Comparison of ENCODE assay signal across 9 cellular contexts in genomic region chr2:74778381-74779371, GRCh38. TPM values are rescaled to one million over a fixed set of nuclear protein-coding genes. Genes with fewer than 3 reads are reported as not detected.
DNase-seq lines count a peak whose midpoint lies in the region; ATAC-seq and TF ChIP-seq lines count a peak whose summit lies in the region.
"Had no signal": no experiment of that assay in that cellular context is flagged by ENCODE, and none has a peak within 500 bp of the region (broad histone marks: within the 10 kb centered on the region; RNA-seq: fewer than 3 reads in every experiment).

No MANE protein-coding gene starts in this region.

- no peak for ATAC-seq in gastrocnemius medialis
- no peak for ATAC-seq in naive thymus-derived CD4-positive, alpha-beta T cell

- peaks cover 0 to 2% (median 0%) of the 10 kb centered on the region in 11 donors for H3K9me3 Mint-ChIP-seq in naive thymus-derived CD4-positive, alpha-beta T cell

- H3K36me3 ChIP-seq in iPS-20b (ENCODE audit: insufficient read depth, low read depth, low read length): no peaks in the 10 kb centered on the region
- no peaks in the 10 kb centered on the region for H3K36me3 ChIP-seq in gastrocnemius medialis
- no peaks in the 10 kb centered on the region for H3K36me3 ChIP-seq in naive thymus-derived CD4-positive, alpha-beta T cell (ENCODE audit: control insufficient read depth in 2 of 3, insufficient read depth in 3 of 3, low read length in 3 of 3)

- intact Hi-C loops in gastrocnemius medialis (cut with DNase I; ENCODE audit: low total_unique reads): no loop called here
- intact Hi-C loops in naive thymus-derived CD4-positive, alpha-beta T cell (cut with micrococcal nuclease): no loop called here

- POLR2A ChIA-PET in naive thymus-derived CD4-positive, alpha-beta T cell (lab: Charles Lee): no interaction called here

- peaks cover 0 to 5% (median 0%) of the 10 kb centered on the region in 5 donors for H3K27me3 Mint-ChIP-seq in naive thymus-derived CD4-positive, alpha-beta T cell

- H3K9me3 ChIP-seq in iPS-20b (ENCODE audit: insufficient read depth, low read depth, low read length): no peaks in the 10 kb centered on the region
- no peaks in the 10 kb centered on the region for H3K9me3 ChIP-seq in gastrocnemius medialis
- H3K9me3 ChIP-seq in naive thymus-derived CD4-positive, alpha-beta T cell (ENCODE audit: control insufficient read depth in 2 of 3, low read length in 3 of 3): no peaks in the 10 kb centered on the region

- peak; percentile 77 for DNase-seq in COR-L47 (lab: John Stamatoyannopoulos, UW)
- peak; percentile 70 for DNase-seq in Jurkat, Clone E6-1 (ENCODE audit: low read depth, low spot score)
- DNase-seq in RPMI7951 (ENCODE audit: low read depth): peak; percentile 67
- DNase-seq in gastrocnemius medialis: no peak
- DNase-seq in NK-92 (lab: John Stamatoyannopoulos, UW; ENCODE audit: unreplicated experiment): no peak
- DNase-seq in naive thymus-derived CD4-positive, alpha-beta T cell: no peak
- DNase-seq in ureter (ENCODE audit: low spot score): no peak
- DNase-seq: T-helper 1 cell had no signal

- TF ChIP-seq CTCF in gastrocnemius medialis (IDR thresholded peaks at IDR 0.05 in 4 of 5, conservative IDR thresholded peaks at IDR 0.05 in 1 of 5): no peak

- CTCF ChIA-PET in naive thymus-derived CD4-positive, alpha-beta T cell (lab: Charles Lee): no interaction called here

- no peak for TF ChIP-seq POLR2A in gastrocnemius medialis (IDR thresholded peaks at IDR 0.05)

- in situ Hi-C loops in gastrocnemius medialis (cut with MboI; ENCODE audit: low sequenced_read_pairs in 4 of 4): no loop called here

- H3K4me1 Mint-ChIP-seq in naive thymus-derived CD4-positive, alpha-beta T cell: peaks cover 4 to 18% (median 15%) of the 10 kb centered on the region in 7 donors

- peak overlapping the region; percentile 22 for H3K4me3 ChIP-seq in Jurkat, Clone E6-1 (ENCODE audit: low read length)
- peak overlapping the region; percentile 55; the same call in 1 of the 2 replicates for H3K4me3 ChIP-seq in iPS-20b (ENCODE audit: low read length)
- H3K4me3 ChIP-seq in gastrocnemius medialis: no peak overlapping the region
- H3K4me3 ChIP-seq in naive thymus-derived CD4-positive, alpha-beta T cell (ENCODE audit: low read length): no peak overlapping the region

- peak overlapping the region in 1 of 10 donors; percentile 31 for H3K4me3 Mint-ChIP-seq in naive thymus-derived CD4-positive, alpha-beta T cell

- H3K27me3 ChIP-seq in iPS-20b (ENCODE audit: insufficient read depth, low read length) (no peaks in the 10 kb centered on the region), gastrocnemius medialis (no peaks in the 10 kb centered on the region)
- H3K27me3 ChIP-seq in naive thymus-derived CD4-positive, alpha-beta T cell (ENCODE audit: control insufficient read depth in 2 of 2, insufficient read depth in 2 of 2, low read length in 2 of 2): no peaks in the 10 kb centered on the region

- no peaks in the 10 kb centered on the region for H3K36me3 Mint-ChIP-seq in naive thymus-derived CD4-positive, alpha-beta T cell

- no peak overlapping the region for H3K27ac ChIP-seq in iPS-20b (ENCODE audit: low read length)
- no peak overlapping the region for H3K27ac ChIP-seq in gastrocnemius medialis
- H3K27ac ChIP-seq in naive thymus-derived CD4-positive, alpha-beta T cell (ENCODE audit: low read depth, low read length): no peak overlapping the region

- H3K4me1 ChIP-seq in iPS-20b (ENCODE audit: insufficient read depth, low read length) (peaks cover 6% of the 10 kb centered on the region; the same call in 1 of the 2 replicates), gastrocnemius medialis (no peaks in the 10 kb centered on the region)
- H3K4me1 ChIP-seq in naive thymus-derived CD4-positive, alpha-beta T cell (ENCODE audit: control insufficient read depth in 2 of 2, insufficient read depth in 2 of 2, low read length in 2 of 2): no peaks in the 10 kb centered on the region

- peak overlapping the region in 1 of 9 donors; percentile 36 for H3K27ac Mint-ChIP-seq in naive thymus-derived CD4-positive, alpha-beta T cell

- peak overlapping the region; percentile 2; the same call in 1 of the 2 replicates for H3K9ac ChIP-seq in iPS-20b (ENCODE audit: low read depth, low read length)

RNA-seq across cellular contexts. Expression of gene HK2, which starts 55.3 kb away (rescaled TPM):
- 17.0 TPM for polyA plus RNA-seq in Jurkat, Clone E6-1 (2012; ENCODE audit: insufficient read depth, insufficient read length)
- total RNA-seq in RPMI7951 (2014; rRNA removed; shearing (Covaris generic)): 13.0 and 16.5 TPM in 2 replicates
- total RNA-seq in gastrocnemius medialis: 10 to 100 TPM; 18.1 to 57.6 (median 42.1) TPM
- 10 to 100 TPM; 11.1 to 74.6 (median 17.7) TPM for total RNA-seq in naive thymus-derived CD4-positive, alpha-beta T cell
- polyA plus RNA-seq in naive thymus-derived CD4-positive, alpha-beta T cell: 1 to 10 TPM; 3.6 to 6.3 TPM
- 62.8 TPM for total RNA-seq in ureter

Comparison
In these comparisons a context has a peak if more than half of its experiments do, and no peak if none do; other contexts are left out.
1. DNase-seq: peak in COR-L47 (single experiment), Jurkat, Clone E6-1 (single experiment) and RPMI7951 (single experiment); none in gastrocnemius medialis (0 of 2), NK-92 (single experiment), naive thymus-derived CD4-positive, alpha-beta T cell (0 of 9) and ureter (single experiment).
2. H3K4me3 ChIP-seq: peak in Jurkat, Clone E6-1 (single experiment) and iPS-20b (single experiment); none in gastrocnemius medialis (0 of 4) and naive thymus-derived CD4-positive, alpha-beta T cell (single experiment).